ENCODE assay signal across 8 cellular contexts in the genomic region with DNA sequence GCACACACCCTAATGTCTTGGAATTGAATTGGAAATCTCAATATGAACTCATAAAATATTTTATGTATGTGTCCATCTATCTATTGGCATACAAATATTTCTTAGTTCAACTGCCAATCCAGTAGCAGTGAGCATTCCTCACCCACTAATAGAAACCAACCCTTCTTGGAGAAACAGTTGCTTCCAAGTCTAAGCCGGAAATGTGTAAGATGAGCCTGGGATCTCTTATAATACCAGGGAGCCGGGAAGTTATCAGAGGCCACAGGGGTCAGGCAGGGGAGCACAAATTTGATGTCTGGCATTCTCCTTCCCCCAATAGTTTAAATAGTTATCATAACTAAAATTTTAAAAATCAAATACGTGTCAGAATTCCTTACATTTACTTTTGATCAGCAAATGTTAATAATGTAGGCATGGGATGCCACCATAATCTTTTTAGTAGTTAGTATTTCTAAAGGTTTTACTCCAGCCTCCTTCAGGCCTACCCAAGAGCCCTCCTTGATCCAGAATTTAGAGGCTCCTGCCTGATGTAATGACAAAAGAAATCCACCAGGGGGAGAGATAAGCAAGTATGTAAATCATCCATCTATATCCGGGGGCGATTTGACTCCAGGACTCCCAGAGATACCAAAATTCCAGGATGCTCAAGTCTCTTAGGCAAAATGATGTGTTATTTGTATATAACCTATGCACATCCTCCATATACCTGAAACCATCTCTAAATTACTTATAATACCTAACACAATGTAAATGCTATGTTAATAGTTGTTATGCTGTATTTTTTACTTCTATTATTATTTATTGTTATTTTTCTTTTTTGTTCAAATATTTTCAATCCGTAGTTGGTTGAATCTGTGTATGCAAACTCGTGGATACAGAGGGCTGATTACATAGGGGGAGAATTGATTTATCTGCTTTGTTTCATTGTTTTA.
DNase-seq lines count a peak whose midpoint lies in the region; ATAC-seq and TF ChIP-seq lines count a peak whose summit lies in the region.

No MANE protein-coding gene starts in this region.

- CTCF ChIA-PET in AG04450 (lab: Charles Lee), result interaction anchor here (0.9 to 1.7 kb wide), 2 partner anchors 155 to 220 kb away, joined by 3 to 8 read pairs; no protein-coding TSS in a partner anchor

- POLR2A ChIA-PET in AG04450 (lab: Yijun Ruan, JAX), result no interaction called here

- intact Hi-C loops in uterus (cut with DNase I; ENCODE audit: low total_unique reads), result no loop called here

- H3K4me2 ChIP-seq in OCI-LY1 (ENCODE audit: low read length), result no peak overlapping the region

- H3F3A ChIP-seq in OCI-LY1 (ENCODE audit: insufficient read depth, low read length), result no peaks in the 10 kb centered on the region

- peaks cover 13% of the 10 kb centered on the region for H3K27me3 Mint-ChIP-seq in chondrocyte (ENCODE audit: low read depth)

- ATAC-seq in lung (ENCODE audit: insufficient read depth, low FRiP score) (peak; percentile 58), GM21737 (IDR thresholded peaks at IDR 0.05; ENCODE audit: unreplicated experiment) (no peak)

- H3K79me2 ChIP-seq in OCI-LY1 (ENCODE audit: insufficient read depth, low read length), result no peaks in the 10 kb centered on the region

- H3K4me3 Mint-ChIP-seq in chondrocyte (ENCODE audit: unreplicated experiment), result no peak overlapping the region

- H3K36me3 ChIP-seq in OCI-LY1 (ENCODE audit: insufficient read depth, low read length) (no peaks in the 10 kb centered on the region), lung (ENCODE audit: control insufficient read depth in 2 of 2, insufficient read depth in 2 of 2, low read length in 2 of 2) (no peaks in the 10 kb centered on the region), uterus (no peaks in the 10 kb centered on the region)

- no peaks in the 10 kb centered on the region for H3K9me3 ChIP-seq in AG04450 (ENCODE audit: control insufficient read depth, insufficient read depth, low read length)
- H3K9me3 ChIP-seq in OCI-LY1 (ENCODE audit: low read length), result no peaks in the 10 kb centered on the region
- H3K9me3 ChIP-seq in lung (ENCODE audit: control insufficient read depth in 2 of 2, insufficient read depth in 1 of 2, low read length in 1 of 2), result no peaks in the 10 kb centered on the region
- no peaks in the 10 kb centered on the region for H3K9me3 ChIP-seq in uterus

- peak; percentile 77 for TF ChIP-seq CTCF in AG04450 (IDR thresholded peaks at IDR 0.05; ENCODE audit: low read depth, low read length)
- peak; percentile 63 for TF ChIP-seq CTCF in GM10266 (IDR thresholded peaks at IDR 0.05; ENCODE audit: control insufficient read depth, insufficient read depth, low read depth, missing control alignments)
- peak; percentile 69 for TF ChIP-seq CTCF in OCI-LY1 (IDR thresholded peaks at IDR 0.05; ENCODE audit: low read length)
- peak; percentile 88 for TF ChIP-seq CTCF in chondrocyte (IDR thresholded peaks at IDR 0.05)
- TF ChIP-seq CTCF in lung (IDR thresholded peaks at IDR 0.05; ENCODE audit: control extremely low read depth, extremely low read depth), result peak; percentile 70
- TF ChIP-seq CTCF in uterus (IDR thresholded peaks at IDR 0.05), result peak in 2 of 4 experiments; percentile 34 to 42

- no peaks in the 10 kb centered on the region for H3K9me2 ChIP-seq in OCI-LY1 (ENCODE audit: low read depth, low read length)

- H3K9me3 Mint-ChIP-seq in chondrocyte (ENCODE audit: low read depth), result no peaks in the 10 kb centered on the region

- H2AFZ ChIP-seq in OCI-LY1 (ENCODE audit: low read length), result no peak overlapping the region

- no peaks in the 10 kb centered on the region for H3K36me3 Mint-ChIP-seq in chondrocyte (ENCODE audit: low read depth)

- no peaks in the 10 kb centered on the region for H4K20me1 ChIP-seq in OCI-LY1 (ENCODE audit: insufficient read depth, low read length)

- H3K9ac ChIP-seq in OCI-LY1 (ENCODE audit: low read length), result no peak overlapping the region

- H3K4me1 Mint-ChIP-seq in chondrocyte (ENCODE audit: low read depth), result no peaks in the 10 kb centered on the region

- no peak overlapping the region for H3K4me3 ChIP-seq in AG04450 (ENCODE audit: low read depth, low read length)
- H3K4me3 ChIP-seq in OCI-LY1 (ENCODE audit: low read depth, low read length, poor library complexity, severe bottlenecking), result no peak overlapping the region
- H3K4me3 ChIP-seq in lung, result no peak overlapping the region
- no peak overlapping the region for H3K4me3 ChIP-seq in uterus

- TF ChIP-seq POLR2A in uterus (IDR thresholded peaks at IDR 0.05), result no peak

- WGBS in lung, 2 donors, result 40 to 52% methylated on average over 7 of the region's 7 CpGs

- H3K27ac Mint-ChIP-seq in chondrocyte (ENCODE audit: unreplicated experiment), result no peak overlapping the region

- H3K27me3 ChIP-seq in AG04450 (ENCODE audit: control insufficient read depth, insufficient read depth, low read length) (no peaks in the 10 kb centered on the region), OCI-LY1 (ENCODE audit: insufficient read depth, low read length) (no peaks in the 10 kb centered on the region), lung (ENCODE audit: control insufficient read depth, insufficient read depth) (no peaks in the 10 kb centered on the region), uterus (no peaks in the 10 kb centered on the region)

- H3K4me1 ChIP-seq in OCI-LY1 (ENCODE audit: insufficient read depth, low read length, severe bottlenecking) (no peaks in the 10 kb centered on the region), lung (ENCODE audit: control insufficient read depth in 2 of 2, insufficient read depth in 2 of 2, low read length in 2 of 2) (no peaks in the 10 kb centered on the region), uterus (no peaks in the 10 kb centered on the region)

- H3K27ac ChIP-seq in AG04450 (ENCODE audit: low read depth, low read length) (no peak overlapping the region), OCI-LY1 (ENCODE audit: low read depth, low read length, poor library complexity, severe bottlenecking) (no peak overlapping the region), lung (ENCODE audit: low read depth in 1 of 2, low read length in 1 of 2) (no peak overlapping the region), uterus (no peak overlapping the region)

- peak; percentile 48 for DNase-seq in AG04450 (ENCODE audit: low read depth, low spot score)
- DNase-seq in GM10266 (ENCODE audit: extremely low spot score), result peak; percentile 49
- peak; percentile 64 to 86 for DNase-seq in Kasumi-1 (lab: John Stamatoyannopoulos, UW)
- no peak for DNase-seq in chondrocyte (ENCODE audit: low spot score)
- no peak for DNase-seq in lung (ENCODE audit: low spot score)
- DNase-seq in uterus, result no peak

Comparison
In these comparisons a context has a peak if more than half of its experiments do, and no peak if none do; other contexts are left out.
1. DNase-seq: peak in AG04450 (single experiment), GM10266 (single experiment) and Kasumi-1 (2 of 2); none in chondrocyte (single experiment), lung (single experiment) and uterus (0 of 2).